In the genomic region with DNA sequence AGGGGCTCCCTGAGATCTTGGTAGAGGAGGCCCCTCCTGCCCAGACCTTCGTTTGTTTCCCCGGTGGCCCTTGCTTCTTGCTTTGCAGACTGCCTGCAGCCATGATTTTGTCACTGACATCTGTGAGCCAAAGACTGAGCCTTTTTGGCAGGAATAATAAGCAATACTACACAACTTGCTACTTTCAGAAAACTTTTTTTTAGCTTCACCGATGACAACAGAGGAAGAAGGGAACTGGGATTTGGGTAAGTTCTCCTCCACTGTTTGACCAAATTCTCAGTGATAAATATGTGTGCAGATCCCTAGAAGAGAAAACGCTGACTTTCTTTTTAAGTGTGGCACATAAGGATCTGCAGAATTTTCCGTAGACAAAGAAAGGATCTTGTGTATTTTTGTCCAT, we compare ENCODE assay signal across 24 cellular contexts. TPM values are rescaled to one million over a fixed set of nuclear protein-coding genes. Genes with fewer than 3 reads are reported as not detected.
A peak's percentile ranks its signal among the peaks of the same experiment; 100 is the strongest.
DNase-seq lines count a peak whose midpoint lies in the region; TF ChIP-seq lines count a peak whose summit lies in the region.
"Had no signal": no experiment of that assay in that cellular context is flagged by ENCODE, and none has a peak within 500 bp of the region (broad histone marks: within the 10 kb centered on the region; RNA-seq: fewer than 3 reads in every experiment).

No MANE protein-coding gene starts in this region.

- peak overlapping the region; percentile 86 for H2AK5ac ChIP-seq in mesenchymal stem cell (ENCODE audit: low read length, severe bottlenecking)

- no peak overlapping the region for H4K91ac ChIP-seq in mesenchymal stem cell (ENCODE audit: low read length)

- 97% methylated on average over 3 of the region's 5 CpGs for WGBS in mesenchymal stem cell

- CTCF ChIA-PET in RWPE1 (lab: Yijun Ruan, JAX), result no interaction called here

- H3K36me3 ChIP-seq in mesenchymal stem cell (ENCODE audit: control insufficient read depth in 1 of 2, insufficient read depth in 2 of 2, low read depth in 1 of 2, low read length in 2 of 2), result peaks cover 1 to 5% of the 10 kb centered on the region in 2 experiments
- H3K36me3 ChIP-seq: adrenal gland, prostate gland, tibial nerve had no signal

- no peak overlapping the region for H2BK12ac ChIP-seq in mesenchymal stem cell (ENCODE audit: low read length in 2 of 2)

- H3K4ac ChIP-seq in mesenchymal stem cell (ENCODE audit: low read depth in 1 of 2, low read length in 2 of 2), result no peak overlapping the region

- no peak overlapping the region for H4K8ac ChIP-seq in mesenchymal stem cell (ENCODE audit: low read length)

- no peak for TF ChIP-seq CTCF in CD14-positive monocyte (IDR thresholded peaks at IDR 0.05)
- TF ChIP-seq CTCF in RWPE1 (conservative IDR thresholded peaks at IDR 0.05; ENCODE audit: low read depth), result no peak
- no peak for TF ChIP-seq CTCF in HFFc6 (IDR thresholded peaks at IDR 0.05)

- intact Hi-C loops in CD14-positive monocyte (cut with micrococcal nuclease), result loop anchor here (1.0 to 10.0 kb wide), 3 partner anchors 13 to 615 kb away; a partner anchor contains a TSS

- H3K27ac Mint-ChIP-seq in CD14-positive monocyte (peak overlapping the region; percentile 92 to 99 (median 97)), HFFc6 (no peak overlapping the region)
- H3K27ac Mint-ChIP-seq: stimulated activated memory B cell treated with anti-CD40 and anti-IgM and Interleukin-4, amounts not matched to agents 10 μg/mL and 1 μg/mL and 100 μg/mL, for 72 hours had no signal

- no peak overlapping the region for H3K14ac ChIP-seq in mesenchymal stem cell (ENCODE audit: low read length in 2 of 2)

- H3K4me1 ChIP-seq in mesenchymal stem cell (ENCODE audit: control insufficient read depth, insufficient read depth, low read depth, low read length), result peaks cover 22% of the 10 kb centered on the region
- H3K4me1 ChIP-seq: prostate gland had no signal

- POLR2A ChIA-PET in RWPE1 (lab: Yijun Ruan, JAX; ENCODE audit: low non-redundant PET), result no interaction called here

- no peaks in the 10 kb centered on the region for H3K9me3 Mint-ChIP-seq in CD14-positive monocyte
- H3K9me3 Mint-ChIP-seq in HFFc6, result no peaks in the 10 kb centered on the region
- H3K9me3 Mint-ChIP-seq: central memory CD8-positive, alpha-beta T cell; stimulated activated memory B cell treated with anti-CD40 and anti-IgM and Interleukin-4, amounts not matched to agents 10 μg/mL and 1 μg/mL and 100 μg/mL, for 72 hours had no signal

- H3K9me3 ChIP-seq in mesenchymal stem cell (ENCODE audit: control insufficient read depth, low read length), result no peaks in the 10 kb centered on the region
- H3K9me3 ChIP-seq: adrenal gland, prostate gland, tibial nerve had no signal

- no peaks in the 10 kb centered on the region for H3K27me3 ChIP-seq in mesenchymal stem cell (ENCODE audit: control insufficient read depth in 1 of 2, insufficient read depth in 1 of 2, low read length in 2 of 2)
- H3K27me3 ChIP-seq: adrenal gland, tibial nerve had no signal

- H3K27ac ChIP-seq in RWPE1 (peak overlapping the region; percentile 73), epithelial cell of prostate (peak overlapping the region; percentile 74), mesenchymal stem cell (ENCODE audit: low read length, poor library complexity, severe bottlenecking) (peak overlapping the region; percentile 26)
- H3K27ac ChIP-seq: prostate gland had no signal

- peaks cover 80% of the 10 kb centered on the region for H3K4me1 Mint-ChIP-seq in CD14-positive monocyte
- H3K4me1 Mint-ChIP-seq in HFFc6 (ENCODE audit: low read depth), result peaks cover 15% of the 10 kb centered on the region; the same call in 1 of the 2 replicates
- H3K4me1 Mint-ChIP-seq: stimulated activated memory B cell treated with anti-CD40 and anti-IgM and Interleukin-4, amounts not matched to agents 10 μg/mL and 1 μg/mL and 100 μg/mL, for 72 hours had no signal

- no peak overlapping the region for H2BK5ac ChIP-seq in mesenchymal stem cell (ENCODE audit: low read depth, low read length, poor library complexity, severe bottlenecking)

- H3K36me3 Mint-ChIP-seq in CD14-positive monocyte (peaks cover 0 to 4% of the 10 kb centered on the region in 2 donors), HFFc6 (ENCODE audit: low read depth) (no peaks in the 10 kb centered on the region)
- H3K36me3 Mint-ChIP-seq: IgD-negative memory B cell had no signal

- no peak overlapping the region for H2AFZ ChIP-seq in mesenchymal stem cell (ENCODE audit: low read depth, low read length)

- no peak overlapping the region for H2BK120ac ChIP-seq in mesenchymal stem cell (ENCODE audit: low read depth, low read length)

- H2BK15ac ChIP-seq in mesenchymal stem cell (ENCODE audit: low read depth, poor library complexity, severe bottlenecking), result no peak overlapping the region

- no peak for DNase-seq in CD14-positive monocyte (ENCODE audit: low spot score)
- no peak for DNase-seq in RWPE1 (ENCODE audit: low spot score)
- no peak for DNase-seq in epithelial cell of prostate (ENCODE audit: low read depth, low spot score)
- DNase-seq in mesenchymal stem cell, result no peak
- DNase-seq in stimulated activated CD4-positive, alpha-beta T cell treated with anti-CD3 and anti-CD28 coated beads, Interleukin-4, amount 100 ng/mL, for 1 hour, result no peak
- DNase-seq in GF-D8 (lab: John Stamatoyannopoulos, UW), result no peak
- DNase-seq in HFFc6, result no peak
- no peak for DNase-seq in effector CD8-positive, alpha-beta T cell (lab: John Stamatoyannopoulos, UW)
- DNase-seq: ACHN; effector memory CD4-positive, alpha-beta T cell; H7; midbrain; NCI-H1930; NCI-H345; SHP77 treated with DMSO at 0.1 percent for 48 hours; stimulated activated CD4-positive, alpha-beta T cell treated with anti-CD3 and anti-CD28 coated beads, Interleukin-15, amount 100 ng/mL, for 24 hours; T-helper 2 cell had no signal

- peaks cover 0 to 14% (median 1%) of the 10 kb centered on the region in 3 donors for H3K27me3 Mint-ChIP-seq in CD14-positive monocyte (ENCODE audit: low read depth in 3 of 3)
- H3K27me3 Mint-ChIP-seq in HFFc6 (ENCODE audit: insufficient read depth), result peaks cover 20% of the 10 kb centered on the region
- H3K27me3 Mint-ChIP-seq: central memory CD8-positive, alpha-beta T cell had no signal

- H3K4me3 Mint-ChIP-seq in CD14-positive monocyte (no peak overlapping the region), HFFc6 (no peak overlapping the region)
- H3K4me3 Mint-ChIP-seq: central memory CD8-positive, alpha-beta T cell; IgD-negative memory B cell; neural crest cell; stimulated activated memory B cell treated with anti-CD40 and anti-IgM and Interleukin-4, amounts not matched to agents 10 μg/mL and 1 μg/mL and 100 μg/mL, for 72 hours had no signal

- peak overlapping the region; percentile 85 for H3K9ac ChIP-seq in mesenchymal stem cell (ENCODE audit: low read length)

- H3K4me2 ChIP-seq in mesenchymal stem cell (ENCODE audit: low read length, poor library complexity, severe bottlenecking), result no peak overlapping the region

- H3K18ac ChIP-seq in mesenchymal stem cell (ENCODE audit: low read depth in 1 of 2, low read length in 2 of 2), result no peak overlapping the region

- H3K23ac ChIP-seq in mesenchymal stem cell (ENCODE audit: low read length in 2 of 2), result no peak overlapping the region

- peak overlapping the region in 1 of 2 experiments; percentile 32 for H3K4me3 ChIP-seq in mesenchymal stem cell (ENCODE audit: insufficient read depth in 1 of 2, low read depth in 1 of 2, low read length in 2 of 2)
- H3K4me3 ChIP-seq: adrenal gland, prostate gland, tibial nerve had no signal

- peaks cover 6% of the 10 kb centered on the region for H3K79me1 ChIP-seq in mesenchymal stem cell (replicated peaks; ENCODE audit: low read length, poor library complexity, severe bottlenecking)

RNA-seq across cellular contexts. Expression of a gene that starts 11.7 kb away (rescaled TPM):
- polyA plus RNA-seq in CD14-positive monocyte, result 100 to 1,000 TPM in 1 of 2 donors, 10 to 100 TPM in 1; 54.7 to 101 TPM
- polyA plus RNA-seq in mesenchymal stem cell (2013, experiment 1 of 2), result 0.29 TPM
- polyA plus RNA-seq in mesenchymal stem cell (2013, experiment 2 of 2), result 0.21 TPM
- not detected for total RNA-seq in HFFc6 (2021; fragmentation: NEBNext Ultra II Directional; extraction: Animal tissue kit (Norgen Biotek cat#: 25700))
